ENCODE assay signal across 10 cellular contexts in genomic region chr18:43129946-43130523, GRCh38. TPM values are rescaled to one million over a fixed set of nuclear protein-coding genes. Genes with fewer than 3 reads are reported as not detected.
DNase-seq lines count a peak whose midpoint lies in the region; ATAC-seq and TF ChIP-seq lines count a peak whose summit lies in the region.
"Had no signal": no experiment of that assay in that cellular context is flagged by ENCODE, and none has a peak within 500 bp of the region (broad histone marks: within the 10 kb centered on the region; RNA-seq: fewer than 3 reads in every experiment).

No MANE protein-coding gene starts in this region.

- no peaks in the 10 kb centered on the region for H3K27me3 ChIP-seq in dorsolateral prefrontal cortex
- H3K27me3 ChIP-seq: adrenal gland had no signal

- DNase-seq in Calu3 (no peak), NCI-H2029 (lab: John Stamatoyannopoulos, UW) (peak; percentile 6), dorsolateral prefrontal cortex (no peak), renal cortical epithelial cell (ENCODE audit: low read depth) (peak; percentile 56), progenitor cell of endocrine pancreas (ENCODE audit: low spot score, unreplicated experiment) (no peak), NCI-H226 (no peak)
- DNase-seq: adrenal gland had no signal

- H3K27ac Mint-ChIP-seq in Calu3 (ENCODE audit: unreplicated experiment) (no peak overlapping the region), progenitor cell of endocrine pancreas (no peak overlapping the region)

- H3K27me3 Mint-ChIP-seq in Calu3 (ENCODE audit: unreplicated experiment), result no peaks in the 10 kb centered on the region
- H3K27me3 Mint-ChIP-seq in progenitor cell of endocrine pancreas, result no peaks in the 10 kb centered on the region

- intact Hi-C loops in Calu3 (cut with micrococcal nuclease; ENCODE audit: unreplicated experiment), result no loop called here
- intact Hi-C loops in dorsolateral prefrontal cortex (cut with DNase I), result no loop called here

- H3K9me3 Mint-ChIP-seq in Calu3 (ENCODE audit: low read depth, unreplicated experiment) (peaks cover 2% of the 10 kb centered on the region), progenitor cell of endocrine pancreas (ENCODE audit: low read depth) (peaks cover 3% of the 10 kb centered on the region)
- H3K9me3 Mint-ChIP-seq: neural crest cell had no signal

- CTCF ChIA-PET in Calu3 (lab: Charles Lee), result no interaction called here

- BruUV-seq in Calu3 (replicated peaks; lab: Mats Ljungman, UMichigan), result no TSS peak

- H3K36me3 Mint-ChIP-seq in Calu3 (ENCODE audit: insufficient read depth, unreplicated experiment), result no peaks in the 10 kb centered on the region
- H3K36me3 Mint-ChIP-seq in progenitor cell of endocrine pancreas (ENCODE audit: insufficient read depth), result no peaks in the 10 kb centered on the region

- ATAC-seq in HG03025 (IDR thresholded peaks at IDR 0.05; ENCODE audit: low FRiP score, unreplicated experiment) (no peak), GM18868 (IDR thresholded peaks at IDR 0.05; ENCODE audit: unreplicated experiment) (no peak)

- H3K4me1 Mint-ChIP-seq in Calu3 (ENCODE audit: low read depth, unreplicated experiment) (no peaks in the 10 kb centered on the region), progenitor cell of endocrine pancreas (ENCODE audit: low read depth) (no peaks in the 10 kb centered on the region)
- H3K4me1 Mint-ChIP-seq: neural crest cell had no signal

- no peak overlapping the region for H3K27ac ChIP-seq in dorsolateral prefrontal cortex
- H3K27ac ChIP-seq: adrenal gland had no signal

- peak overlapping the region; percentile 5 to 71 (median 53) for H3K4me3 ChIP-seq in dorsolateral prefrontal cortex

- H3K4me3 Mint-ChIP-seq in Calu3 (ENCODE audit: low read depth, unreplicated experiment) (peak overlapping the region; percentile 55), progenitor cell of endocrine pancreas (ENCODE audit: low read depth) (no peak overlapping the region)
- H3K4me3 Mint-ChIP-seq: neural crest cell had no signal

- TF ChIP-seq CTCF in Calu3 (IDR thresholded peaks at IDR 0.05; ENCODE audit: unreplicated experiment), result no peak
- TF ChIP-seq CTCF in dorsolateral prefrontal cortex (IDR thresholded peaks at IDR 0.05 in 54 of 56, conservative IDR thresholded peaks at IDR 0.05 in 2 of 56; ENCODE audit: low read depth in 1 of 56, partially characterized antibody in 56 of 56), result no peak
- TF ChIP-seq CTCF in progenitor cell of endocrine pancreas (IDR thresholded peaks at IDR 0.05; ENCODE audit: unreplicated experiment), result no peak

RNA-seq across cellular contexts. Expression of gene RIT2, which starts 14.6 kb away (rescaled TPM):
- total RNA-seq in Calu3 (2022) (not detected in 2 replicates), dorsolateral prefrontal cortex (10 to 100 TPM in 115 of 120 experiments, 1 to 10 TPM in 5; 3.9 to 54.6 (median 24.9) TPM), renal cortical epithelial cell (not detected in 2 replicates), progenitor cell of endocrine pancreas (not detected in 2 replicates)
- total RNA-seq: neural crest cell had no signal

Comparison
In these comparisons a context has a peak if more than half of its experiments do, and no peak if none do; other contexts are left out.
1. DNase-seq: peak in NCI-H2029 (single experiment) and renal cortical epithelial cell (single experiment); none in Calu3 (single experiment), dorsolateral prefrontal cortex (0 of 10), progenitor cell of endocrine pancreas (single experiment) and NCI-H226 (single experiment).